1 cellular context compared by ENCODE assay signal in genomic region chr18:24112874-24113615, GRCh38.
TF ChIP-seq lines count a peak whose summit lies in the region.

No MANE protein-coding gene starts in this region.

TF ChIP-seq in HepG2, 621 proteins besides CTCF, POLR2A, EP300 and RAD21 (continued from another document and continues in another):
- TF ChIP-seq SNAPC5 (CRISPR knock-in tag; IDR thresholded peaks at IDR 0.05; ENCODE audit: borderline replicate concordance) (no peak), REXO4 (CRISPR knock-in tag; IDR thresholded peaks at IDR 0.05; ENCODE audit: borderline replicate concordance) (no peak), ZNF333 (CRISPR knock-in tag; IDR thresholded peaks at IDR 0.05; ENCODE audit: borderline replicate concordance) (no peak), ADNP (CRISPR knock-in tag; IDR thresholded peaks at IDR 0.05) (no peak), ZBTB7A (CRISPR knock-in tag; IDR thresholded peaks at IDR 0.05) (no peak), LBX2 (CRISPR knock-in tag; IDR thresholded peaks at IDR 0.05; ENCODE audit: borderline replicate concordance) (no peak), BRCA1 (CRISPR knock-in tag; IDR thresholded peaks at IDR 0.05) (no peak), ZNF777 (CRISPR knock-in tag; IDR thresholded peaks at IDR 0.05) (no peak), ZNF251 (CRISPR knock-in tag; IDR thresholded peaks at IDR 0.05) (no peak), ZFAT (CRISPR knock-in tag; conservative IDR thresholded peaks at IDR 0.05) (no peak), ZNF646 (CRISPR knock-in tag; IDR thresholded peaks at IDR 0.05) (no peak), CREM (IDR thresholded peaks at IDR 0.05) (peak; percentile 72; the same call in 1 of the 2 replicates), CREM (CRISPR knock-in tag; IDR thresholded peaks at IDR 0.05) (no peak), ZMYM3 (CRISPR knock-in tag; IDR thresholded peaks at IDR 0.05) (peak; percentile 82), NCOR1 (IDR thresholded peaks at IDR 0.05; ENCODE audit: borderline replicate concordance, low read length) (peak; percentile 65; the same call in 1 of the 2 replicates), ZNF446 (CRISPR knock-in tag; IDR thresholded peaks at IDR 0.05) (no peak), ATF7 (IDR thresholded peaks at IDR 0.05) (no peak), ATF7 (CRISPR knock-in tag; IDR thresholded peaks at IDR 0.05) (no peak), ZNF850 (CRISPR knock-in tag; conservative IDR thresholded peaks at IDR 0.05) (no peak), RARA (CRISPR knock-in tag; IDR thresholded peaks at IDR 0.05) (peak; percentile 92), MTF2 (CRISPR knock-in tag; IDR thresholded peaks at IDR 0.05; ENCODE audit: borderline replicate concordance) (no peak), ZNF331 (CRISPR knock-in tag; IDR thresholded peaks at IDR 0.05) (no peak; the same call in 1 of the 2 replicates), TEF (CRISPR knock-in tag; IDR thresholded peaks at IDR 0.05) (no peak), ETS1 (CRISPR knock-in tag; IDR thresholded peaks at IDR 0.05) (no peak), ZNF572 (CRISPR knock-in tag; IDR thresholded peaks at IDR 0.05) (no peak), GLI4 (CRISPR knock-in tag; IDR thresholded peaks at IDR 0.05; ENCODE audit: borderline replicate concordance) (no peak), GABPA (IDR thresholded peaks at IDR 0.05; ENCODE audit: low read depth, low read length) (no peak), GABPA (CRISPR knock-in tag; IDR thresholded peaks at IDR 0.05; ENCODE audit: low read depth) (no peak), ZNF18 (CRISPR knock-in tag; IDR thresholded peaks at IDR 0.05; ENCODE audit: insufficient replicate concordance) (no peak), SOX5 (CRISPR knock-in tag; IDR thresholded peaks at IDR 0.05; ENCODE audit: borderline replicate concordance) (peak; percentile 82), SIX4 (CRISPR knock-in tag; IDR thresholded peaks at IDR 0.05) (0 out of 2 replicates have a peak, but pooled peaks have one; percentile 27), MATR3 (CRISPR knock-in tag; IDR thresholded peaks at IDR 0.05) (no peak), MEIS1 (CRISPR knock-in tag; IDR thresholded peaks at IDR 0.05; ENCODE audit: borderline replicate concordance) (peak; percentile 83; the same call in 1 of the 2 replicates), CSRNP1 (CRISPR knock-in tag; IDR thresholded peaks at IDR 0.05) (peak; percentile 74; the same call in 1 of the 2 replicates), SAP130 (CRISPR knock-in tag; IDR thresholded peaks at IDR 0.05; ENCODE audit: low read depth) (peak; percentile 85), FOXJ3 (CRISPR knock-in tag; IDR thresholded peaks at IDR 0.05; ENCODE audit: borderline replicate concordance) (peak; percentile 62), ZNF124 (CRISPR knock-in tag; IDR thresholded peaks at IDR 0.05) (no peak), ZNF3 (CRISPR knock-in tag; IDR thresholded peaks at IDR 0.05) (peak; percentile 86; the same call in 1 of the 2 replicates), ZSCAN9 (CRISPR knock-in tag; IDR thresholded peaks at IDR 0.05; ENCODE audit: borderline replicate concordance) (peak; percentile 53; the same call in 1 of the 2 replicates), MYC (CRISPR knock-in tag; IDR thresholded peaks at IDR 0.05; ENCODE audit: borderline replicate concordance) (peak; percentile 23; the same call in 1 of the 2 replicates), MXD4 (CRISPR knock-in tag; IDR thresholded peaks at IDR 0.05) (peak; percentile 52; the same call in 1 of the 2 replicates), POLR2AphosphoS5 (IDR thresholded peaks at IDR 0.05; ENCODE audit: low read depth, low read length) (no peak; the same call in 1 of the 2 replicates), BATF2 (CRISPR knock-in tag; IDR thresholded peaks at IDR 0.05) (no peak), TGIF2 (CRISPR knock-in tag; IDR thresholded peaks at IDR 0.05) (peak; percentile 80; the same call in 1 of the 2 replicates), ZNF224 (CRISPR knock-in tag; IDR thresholded peaks at IDR 0.05) (no peak), SRSF9 (IDR thresholded peaks at IDR 0.05; ENCODE audit: borderline replicate concordance, insufficient read depth, low read depth, low read length, poor library complexity, severe bottlenecking) (no peak), POGK (CRISPR knock-in tag; conservative IDR thresholded peaks at IDR 0.05) (peak; percentile 71; the same call in 1 of the 2 replicates), EED (CRISPR knock-in tag; IDR thresholded peaks at IDR 0.05) (no peak; the same call in 1 of the 2 replicates), SAFB2 (CRISPR knock-in tag; IDR thresholded peaks at IDR 0.05; ENCODE audit: borderline replicate concordance, low read depth) (no peak), PHF8 (CRISPR knock-in tag; IDR thresholded peaks at IDR 0.05) (no peak), ZNF281 (CRISPR knock-in tag; IDR thresholded peaks at IDR 0.05; ENCODE audit: borderline replicate concordance) (no peak)
